Comparison of ENCODE assay signal across 8 cellular contexts in the genomic region with DNA sequence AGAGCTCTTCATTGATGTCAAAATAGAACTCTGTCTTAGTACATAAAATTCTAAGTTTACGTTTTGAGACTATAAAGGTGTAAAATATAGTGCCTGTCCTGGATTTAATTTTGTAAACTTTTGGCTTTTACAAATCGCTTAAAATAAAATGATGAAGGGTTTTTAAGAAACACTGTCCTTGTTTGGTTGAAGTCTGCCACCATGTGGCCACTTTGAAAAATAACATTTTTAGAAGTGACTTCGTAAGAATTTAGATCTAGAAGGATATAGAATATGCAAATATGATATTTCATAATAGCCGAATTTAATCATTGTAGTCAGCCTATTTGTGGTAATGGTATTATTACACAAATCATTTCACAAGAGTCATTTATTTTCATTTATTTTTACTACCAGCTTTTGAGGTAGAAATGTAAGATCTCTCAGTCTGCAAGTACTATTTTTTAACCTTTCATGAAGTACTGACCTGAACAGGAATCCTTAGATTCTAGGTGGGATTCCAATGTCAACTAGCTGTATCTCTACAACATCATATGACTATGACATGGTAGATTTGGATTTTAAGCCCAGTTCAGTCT. TPM values are rescaled to one million over a fixed set of nuclear protein-coding genes. Genes with fewer than 3 reads are reported as not detected.
A peak's percentile ranks its signal among the peaks of the same experiment; 100 is the strongest.
DNase-seq lines count a peak whose midpoint lies in the region; ATAC-seq and FAIRE-seq lines count a peak whose summit lies in the region.

No MANE protein-coding gene starts in this region.

- DNase-seq in NCI-H510A treated with DMSO at 0.1 percent for 48 hours (lab: John Stamatoyannopoulos, UW) (peak; percentile 26), NCI-H510A (lab: John Stamatoyannopoulos, UW) (no peak), inferior parietal cortex (ENCODE audit: extremely low spot score) (peak; percentile 49), NCI-H1930 (lab: John Stamatoyannopoulos, UW) (no peak), T-helper 9 cell (no peak), mucosa of gallbladder (ENCODE audit: low spot score) (no peak)

- ATAC-seq in HG03045 (IDR thresholded peaks at IDR 0.05; ENCODE audit: unreplicated experiment) = peak; percentile 53

- FAIRE-seq in TTC549 (lab: Jason Lieb, UNC) = peak; percentile 97

RNA-seq across cellular contexts. Expression of a gene that starts 31.0 kb away (rescaled TPM):
- 16.7 TPM for total RNA-seq in mucosa of gallbladder

Comparison
In these comparisons a context has a peak if more than half of its experiments do, and no peak if none do; other contexts are left out.
1. DNase-seq: peak in NCI-H510A treated with DMSO at 0.1 percent for 48 hours (single experiment) and inferior parietal cortex (single experiment); none in NCI-H510A (single experiment), NCI-H1930 (0 of 2), T-helper 9 cell (single experiment) and mucosa of gallbladder (single experiment).